12 cellular contexts compared by ENCODE assay signal in genomic region chr16:660132-660458, GRCh38. TPM values are rescaled to one million over a fixed set of nuclear protein-coding genes. Genes with fewer than 3 reads are reported as not detected.
DNase-seq lines count a peak whose midpoint lies in the region; ATAC-seq, FAIRE-seq and TF ChIP-seq lines count a peak whose summit lies in the region.
"Had no signal": no experiment of that assay in that cellular context is flagged by ENCODE, and none has a peak within 500 bp of the region (broad histone marks: within the 10 kb centered on the region; RNA-seq: fewer than 3 reads in every experiment).

No MANE protein-coding gene starts in this region.

- H3K9me3 ChIP-seq in left ventricle myocardium inferior (replicated peaks): no peaks in the 10 kb centered on the region
- no peaks in the 10 kb centered on the region for H3K9me3 ChIP-seq in colonic mucosa
- H3K9me3 ChIP-seq in pancreas: no peaks in the 10 kb centered on the region
- no peaks in the 10 kb centered on the region for H3K9me3 ChIP-seq in SJCRH30 (replicated peaks)
- H3K9me3 ChIP-seq: HAP-1 had no signal

- H3K36me3 ChIP-seq in left ventricle myocardium inferior (no peaks in the 10 kb centered on the region), colonic mucosa (no peaks in the 10 kb centered on the region), pancreas (no peaks in the 10 kb centered on the region), SJCRH30 (no peaks in the 10 kb centered on the region; the same call in 1 of the 2 replicates)

- FAIRE-seq in pancreas (lab: Jason Lieb, UNC): no peak
- FAIRE-seq: GM12878, HTR-8/SVneo had no signal

- ATAC-seq in left ventricle myocardium superior: no peak
- peak in 3 of 4 donors; percentile 0 to 1 (median 1) for ATAC-seq in pancreas

- WGBS in pancreas, 2 donors: 58 to 66% methylated on average over 6 of the region's 6 CpGs

- H3K9me3 Mint-ChIP-seq in type B pancreatic cell: no peaks in the 10 kb centered on the region
- H3K9me3 Mint-ChIP-seq: activated T-cell treated with anti-CD3 and anti-CD28 coated beads, Interleukin-2, amount 50 U/mL, for 24 hours had no signal

- H3K4me1 ChIP-seq in left ventricle myocardium inferior (peaks cover 16% of the 10 kb centered on the region), colonic mucosa (peaks cover 11% of the 10 kb centered on the region), pancreas (peaks cover 5 to 7% (median 5%) of the 10 kb centered on the region in 3 donors), SJCRH30 (no peaks in the 10 kb centered on the region)
- H3K4me1 ChIP-seq: HAP-1 had no signal

- in situ Hi-C loops in GM13976 (cut with MboI; ENCODE audit: low sequenced_read_pairs, unreplicated experiment): no loop called here

- H3K27me3 Mint-ChIP-seq in type B pancreatic cell: no peaks in the 10 kb centered on the region
- H3K27me3 Mint-ChIP-seq: activated T-cell treated with anti-CD3 and anti-CD28 coated beads, Interleukin-2, amount 50 U/mL, for 24 hours had no signal

- TF ChIP-seq CTCF in left ventricle myocardium inferior (IDR thresholded peaks at IDR 0.05; ENCODE audit: borderline replicate concordance) (no peak), colonic mucosa (IDR thresholded peaks at IDR 0.05) (no peak), pancreas (IDR thresholded peaks at IDR 0.05) (no peak), GM13976 (IDR thresholded peaks at IDR 0.05; ENCODE audit: borderline replicate concordance, control extremely low read depth, extremely low read depth, insufficient read depth, missing control alignments) (no peak), type B pancreatic cell (conservative IDR thresholded peaks at IDR 0.05) (no peak)

- H3K9ac ChIP-seq in colonic mucosa (ENCODE audit: low read depth in 2 of 2, low read length in 2 of 2): no peak overlapping the region

- no peaks in the 10 kb centered on the region for H3K4me1 Mint-ChIP-seq in type B pancreatic cell (ENCODE audit: unreplicated experiment)

- peak overlapping the region; percentile 69 for H3K27ac ChIP-seq in left ventricle myocardium inferior (replicated peaks)
- H3K27ac ChIP-seq in colonic mucosa: peak overlapping the region; percentile 71
- peak overlapping the region; percentile 55 to 72 (median 61) for H3K27ac ChIP-seq in pancreas
- no peak overlapping the region for H3K27ac ChIP-seq in SJCRH30

- H3K4me3 ChIP-seq in left ventricle myocardium inferior: peak overlapping the region; percentile 52
- peak overlapping the region; percentile 16 for H3K4me3 ChIP-seq in colonic mucosa
- H3K4me3 ChIP-seq in pancreas: no peak overlapping the region
- no peak overlapping the region for H3K4me3 ChIP-seq in SJCRH30
- H3K4me3 ChIP-seq: GM12878, HAP-1 had no signal

- intact Hi-C loops in left ventricle myocardium inferior (cut with micrococcal nuclease) (no loop called here), left ventricle myocardium superior (cut with micrococcal nuclease) (no loop called here), colonic mucosa (cut with DNase I) (no loop called here), pancreas (cut with DNase I) (loop anchor here in 1 of 3 donors (5.0 kb wide), 1 partner anchor 83 kb away; no protein-coding TSS in a partner anchor)

- DNase-seq in left ventricle myocardium inferior: no peak
- no peak for DNase-seq in left ventricle myocardium superior
- DNase-seq in colonic mucosa: no peak
- DNase-seq in pancreas: peak in 1 of 6 donors; percentile 86
- no peak for DNase-seq in GM13976 (ENCODE audit: low spot score)
- no peak for DNase-seq in NCI-H1417 (lab: John Stamatoyannopoulos, UW)
- DNase-seq in SJCRH30: no peak
- no peak for DNase-seq in type B pancreatic cell (ENCODE audit: extremely low spot score, unreplicated experiment)

- no peak overlapping the region for H3K27ac Mint-ChIP-seq in type B pancreatic cell

- no peaks in the 10 kb centered on the region for H3K36me3 Mint-ChIP-seq in type B pancreatic cell

- H3K27me3 ChIP-seq in left ventricle myocardium inferior (ENCODE audit: low read depth): no peaks in the 10 kb centered on the region
- no peaks in the 10 kb centered on the region for H3K27me3 ChIP-seq in colonic mucosa
- H3K27me3 ChIP-seq in pancreas: no peaks in the 10 kb centered on the region
- H3K27me3 ChIP-seq in SJCRH30: no peaks in the 10 kb centered on the region

- no peak overlapping the region for H3K4me3 Mint-ChIP-seq in type B pancreatic cell
- H3K4me3 Mint-ChIP-seq: activated T-cell treated with anti-CD3 and anti-CD28 coated beads, Interleukin-2, amount 50 U/mL, for 24 hours had no signal

RNA-seq across cellular contexts. Expression of gene RHOT2, which starts 7.8 kb away (rescaled TPM):
- total RNA-seq in left ventricle myocardium inferior: 90.3 TPM
- 88.8 TPM for total RNA-seq in left ventricle myocardium superior
- total RNA-seq in colonic mucosa: 100 to 1,000 TPM; 112 to 182 TPM
- total RNA-seq in pancreas: 10 to 100 TPM; 33.5 to 66.2 (median 45.6) TPM
- polyA plus RNA-seq in pancreas: 100 to 1,000 TPM; 260 to 265 TPM
- total RNA-seq in SJCRH30 (2014; rRNA removed; shearing (Covaris generic)): 41.0 and 66.2 TPM in 2 replicates
- 146 and 163 TPM in 2 replicates for total RNA-seq in type B pancreatic cell (ENCODE audit: low replicate concordance)

RNA-seq across cellular contexts. Expression of gene WDR90, which starts 10.9 kb away (rescaled TPM):
- 9.2 TPM for total RNA-seq in left ventricle myocardium inferior
- total RNA-seq in left ventricle myocardium superior: 10.9 TPM
- 100 to 1,000 TPM in 1 of 2 donors, 10 to 100 TPM in 1; 25.1 to 122 TPM for total RNA-seq in colonic mucosa
- 10 to 100 TPM; 14.7 to 23.4 (median 19.3) TPM for total RNA-seq in pancreas
- polyA plus RNA-seq in pancreas: 10 to 100 TPM; 85.5 to 91.3 TPM
- total RNA-seq in SJCRH30 (2014; rRNA removed; shearing (Covaris generic)): 10.5 and 18.3 TPM in 2 replicates
- total RNA-seq in type B pancreatic cell (ENCODE audit: low replicate concordance): 75.8 and 102 TPM in 2 replicates

RNA-seq across cellular contexts. Expression of gene RHBDL1, which starts 15.4 kb away (rescaled TPM):
- 2.3 TPM for total RNA-seq in left ventricle myocardium inferior
- total RNA-seq in left ventricle myocardium superior: 1.9 TPM
- total RNA-seq in colonic mucosa: 1 to 10 TPM; 4.0 to 5.7 TPM
- 1 to 10 TPM in 1 of 6 donors, under 1 TPM in 5; 0.28 to 1.0 (median 0.84) TPM for total RNA-seq in pancreas
- 1 to 10 TPM; 2.3 to 5.1 TPM for polyA plus RNA-seq in pancreas
- 0.94 and 2.5 TPM in 2 replicates for total RNA-seq in SJCRH30 (2014; rRNA removed; shearing (Covaris generic))
- total RNA-seq in type B pancreatic cell (ENCODE audit: low replicate concordance): 2.2 and 2.7 TPM in 2 replicates

RNA-seq across cellular contexts. Expression of gene MCRIP2, which starts 18.5 kb away (rescaled TPM):
- total RNA-seq in left ventricle myocardium inferior (181 TPM), left ventricle myocardium superior (187 TPM), colonic mucosa (100 to 1,000 TPM; 132 to 158 TPM), pancreas (10 to 100 TPM; 19.0 to 33.9 (median 21.9) TPM), type B pancreatic cell (ENCODE audit: low replicate concordance) (36.8 and 39.1 TPM in 2 replicates)
- 10 to 100 TPM; 65.1 to 89.3 TPM for polyA plus RNA-seq in pancreas
- total RNA-seq in SJCRH30 (2014; rRNA removed; shearing (Covaris generic)): 3.3 and 4.6 TPM in 2 replicates

RNA-seq across cellular contexts. Expression of gene STUB1, which starts 20.1 kb away (rescaled TPM):
- total RNA-seq in left ventricle myocardium inferior: 113 TPM
- 144 TPM for total RNA-seq in left ventricle myocardium superior
- total RNA-seq in colonic mucosa: 100 to 1,000 TPM in 1 of 2 donors, 10 to 100 TPM in 1; 96.7 to 159 TPM
- 10 to 100 TPM; 40.1 to 66.1 (median 56.0) TPM for total RNA-seq in pancreas
- 100 to 1,000 TPM in 1 of 2 donors, 10 to 100 TPM in 1; 89.5 to 130 TPM for polyA plus RNA-seq in pancreas
- total RNA-seq in SJCRH30 (2014; rRNA removed; shearing (Covaris generic)): 46.0 and 49.2 TPM in 2 replicates
- total RNA-seq in type B pancreatic cell (ENCODE audit: low replicate concordance): 74.7 and 80.3 TPM in 2 replicates

Comparison
In these comparisons a context has a peak if more than half of its experiments do, and no peak if none do; other contexts are left out.
1. H3K4me3 ChIP-seq: peak in left ventricle myocardium inferior (single experiment) and colonic mucosa (single experiment); none in pancreas (0 of 4) and SJCRH30 (single experiment).